In the genomic region with DNA sequence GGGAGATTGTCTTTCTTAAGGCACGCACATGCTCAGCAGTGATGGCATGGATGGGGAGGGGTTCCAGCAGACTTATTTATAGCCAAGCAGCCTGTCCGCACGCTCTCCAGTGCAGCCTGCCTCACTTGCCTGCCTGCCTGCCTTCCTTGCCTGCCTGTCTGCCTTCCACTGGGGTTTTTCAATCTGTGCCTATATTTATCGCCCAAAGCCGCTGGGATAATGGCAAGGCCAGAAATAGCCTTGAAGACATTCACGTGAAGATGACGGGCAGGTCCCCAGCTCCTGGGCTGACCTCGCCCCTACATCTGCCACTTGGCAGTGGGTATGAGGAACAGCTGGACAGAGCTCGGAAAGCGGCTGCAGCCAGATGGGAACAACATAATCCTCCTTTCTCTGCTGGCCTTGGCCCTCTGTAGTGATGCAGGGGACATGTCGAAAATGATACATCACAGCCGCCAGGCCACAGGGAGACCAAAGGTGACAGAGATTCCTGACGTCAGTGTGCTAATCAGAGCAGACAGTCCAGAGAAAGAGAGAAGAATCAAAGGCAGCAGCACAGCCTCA, we compare ENCODE assay signal across 14 cellular contexts. TPM values are rescaled to one million over a fixed set of nuclear protein-coding genes. Genes with fewer than 3 reads are reported as not detected.
DNase-seq lines count a peak whose midpoint lies in the region; ATAC-seq and TF ChIP-seq lines count a peak whose summit lies in the region.
"Had no signal": no experiment of that assay in that cellular context is flagged by ENCODE, and none has a peak within 500 bp of the region (broad histone marks: within the 10 kb centered on the region; RNA-seq: fewer than 3 reads in every experiment).

No MANE protein-coding gene starts in this region.

- no peaks in the 10 kb centered on the region for H3K9me3 ChIP-seq in adrenal gland (replicated peaks in 1 of 3)
- H3K9me3 ChIP-seq in cardiac muscle cell (ENCODE audit: low read depth), result no peaks in the 10 kb centered on the region
- H3K9me3 ChIP-seq: neutrophil had no signal

- H3K4me3 ChIP-seq in adrenal gland (no peak overlapping the region), cardiac muscle cell (no peak overlapping the region)
- H3K4me3 ChIP-seq: GM12878 had no signal

- H3K36me3 ChIP-seq in adrenal gland (replicated peaks in 1 of 2) (no peaks in the 10 kb centered on the region), cardiac muscle cell (no peaks in the 10 kb centered on the region)
- H3K36me3 ChIP-seq: neutrophil had no signal

- ATAC-seq in foreskin keratinocyte (no peak), esophagus mucosa (no peak)
- ATAC-seq: GM12878 had no signal

- no peaks in the 10 kb centered on the region for H3K27me3 ChIP-seq in adrenal gland
- no peaks in the 10 kb centered on the region for H3K27me3 ChIP-seq in cardiac muscle cell
- H3K27me3 ChIP-seq in foreskin keratinocyte, result no peaks in the 10 kb centered on the region
- H3K27me3 ChIP-seq: neutrophil had no signal

- peak overlapping the region; percentile 52 to 88 (median 81) for H3K27ac ChIP-seq in adrenal gland
- peak overlapping the region; percentile 86 for H3K27ac ChIP-seq in cardiac muscle cell
- no peak overlapping the region for H3K27ac ChIP-seq in foreskin keratinocyte
- H3K27ac ChIP-seq: neutrophil had no signal

- peak in 1 of 2 donors; percentile 67 for TF ChIP-seq POLR2A in adrenal gland (IDR thresholded peaks at IDR 0.05)

- 28 to 54% (median 35%) methylated on average over 5 to 13 of the region's 13 CpGs for WGBS in adrenal gland, 4 donors

- intact Hi-C loops in adrenal gland (cut with DNase I), result no loop called here

- peak; percentile 85 for DNase-seq in D341Med (ENCODE audit: low spot score)
- DNase-seq in adrenal gland, result peak; percentile 70 to 93 (median 91)
- peak in 1 of 2 donors; percentile 90 for DNase-seq in cardiac muscle cell (ENCODE audit: low read depth in 1 of 2, low spot score in 1 of 2)
- peak; percentile 42 for DNase-seq in occipital lobe (lab: John Stamatoyannopoulos, UW)
- no peak for DNase-seq in foreskin keratinocyte
- no peak for DNase-seq in iPS-NIHi11 (ENCODE audit: low spot score)
- DNase-seq in HUDEP-2 (lab: John Stamatoyannopoulos, UW; ENCODE audit: unreplicated experiment in 76 of 76), result no peak
- DNase-seq: activated CD8-positive, alpha-beta memory T cell treated with anti-CD3 and anti-CD28 coated beads, Interleukin-2, amount 50 U/mL, for 48 hours; DMS53; Karpas-422; stimulated activated CD4-positive, alpha-beta T cell treated with anti-CD3 and anti-CD28 coated beads, Interleukin-2, amount 100 ng/mL, for 24 hours had no signal

- H3K4me1 ChIP-seq in adrenal gland (replicated peaks in 1 of 2) (peaks cover 27 to 49% of the 10 kb centered on the region in 2 donors), cardiac muscle cell (ENCODE audit: low read depth) (peaks cover 75% of the 10 kb centered on the region), foreskin keratinocyte (no peaks in the 10 kb centered on the region)

- no peak for TF ChIP-seq CTCF in adrenal gland (IDR thresholded peaks at IDR 0.05)
- no peak for TF ChIP-seq CTCF in cardiac muscle cell (IDR thresholded peaks at IDR 0.05; ENCODE audit: low read depth, low read length)
- TF ChIP-seq CTCF in foreskin keratinocyte (conservative IDR thresholded peaks at IDR 0.05), result no peak

RNA-seq across cellular contexts. Expression of a gene that starts 53.3 kb away (rescaled TPM):
- total RNA-seq in adrenal gland (10 to 100 TPM; 15.5 to 57.4 (median 28.4) TPM), cardiac muscle cell (3.7 and 5.6 TPM in 2 replicates), occipital lobe (9.0 TPM), foreskin keratinocyte (3.1 and 3.8 TPM in 2 replicates), esophagus mucosa (8.3 TPM)
- polyA plus RNA-seq in adrenal gland (10 to 100 TPM; 13.2 to 33.9 (median 18.3) TPM), cardiac muscle cell (2.9 and 4.8 TPM in 2 replicates), foreskin keratinocyte (1.8 and 2.2 TPM in 2 replicates)

Comparison
In these comparisons a context has a peak if more than half of its experiments do, and no peak if none do; other contexts are left out.
1. DNase-seq: peak in D341Med (single experiment), adrenal gland (7 of 7) and occipital lobe (single experiment); none in foreskin keratinocyte (0 of 2), iPS-NIHi11 (single experiment) and HUDEP-2 (0 of 76).